27 cellular contexts compared by ENCODE assay signal in genomic region chr1:85560305-85560704, GRCh38. TPM values are rescaled to one million over a fixed set of nuclear protein-coding genes. Genes with fewer than 3 reads are reported as not detected.
"Had no signal": no experiment of that assay in that cellular context is flagged by ENCODE, and none has a peak within 500 bp of the region (broad histone marks: within the 10 kb centered on the region; RNA-seq: fewer than 3 reads in every experiment).

No MANE protein-coding gene starts in this region.

- H3K36me3 ChIP-seq: cardiac muscle cell had no signal

- ATAC-seq: activated CD8-positive, alpha-beta memory T cell treated with anti-CD3 and anti-CD28 coated beads, Interleukin-2, amount 10 ng/mL, durations not matched to agents 7 days and 5 days; activated CD8-positive, alpha-beta T cell treated with anti-CD3 and anti-CD28 coated beads, Interleukin-2, amount 10 ng/mL, durations not matched to agents 7 days and 5 days; activated naive CD8-positive, alpha-beta T cell treated with anti-CD3 and anti-CD28 coated beads, Interleukin-2, amount 50 U/mL, for 24 hours had no signal

- H3K27me3 ChIP-seq: ascending aorta, cardiac muscle cell had no signal

- DNase-seq: activated B cell treated with CpG ODN at 0.5 μM for 24 hours; activated CD4-positive, alpha-beta memory T cell treated with anti-CD3 and anti-CD28 coated beads, Interleukin-2, amount 10 ng/mL, durations not matched to agents 7 days and 5 days; activated CD4-positive, alpha-beta T cell treated with anti-CD3 and anti-CD28 coated beads for 4 hours; activated CD4-positive, alpha-beta T cell treated with anti-CD3 and anti-CD28 coated beads, Interleukin-2, amount 10 ng/mL, durations not matched to agents 7 days and 5 days; activated CD4-positive, alpha-beta T cell treated with anti-CD3 and anti-CD28 coated beads, Interleukin-2, amount 50 U/mL, for 48 hours; activated CD4-positive, CD25-positive, alpha-beta regulatory T cell treated with anti-CD3 and anti-CD28 coated beads, Interleukin-2, amount 50 U/mL, for 72 hours; activated CD8-positive, alpha-beta memory T cell treated with anti-CD3 and anti-CD28 coated beads for 24 hours; activated CD8-positive, alpha-beta memory T cell treated with anti-CD3 and anti-CD28 coated beads, Interleukin-2, amount 10 ng/mL, durations not matched to agents 7 days and 5 days; activated CD8-positive, alpha-beta memory T cell treated with anti-CD3 and anti-CD28 coated beads, Interleukin-2, amount 50 U/mL, for 48 hours; activated CD8-positive, alpha-beta T cell treated with anti-CD3 and anti-CD28 coated beads, Interleukin-2, amount 10 ng/mL, durations not matched to agents 7 days and 5 days; activated effector memory CD4-positive, alpha-beta T cell treated with Interleukin-2 at 50 U/mL for 16 hours; activated gamma-delta T cell; activated naive CD4-positive, alpha-beta T cell treated with anti-CD3 and anti-CD28 coated beads, Interleukin-2, amount 10 ng/mL, durations not matched to agents 7 days and 5 days; activated naive CD4-positive, alpha-beta T cell treated with Interleukin-2 at 50 U/mL for 16 hours; activated naive CD8-positive, alpha-beta T cell treated with anti-CD3 and anti-CD28 coated beads, Interleukin-2, amount 10 ng/mL, durations not matched to agents 7 days and 5 days; activated naive CD8-positive, alpha-beta T cell treated with anti-CD3 and anti-CD28 coated beads, Interleukin-2, amount 50 U/mL, for 24 hours; activated T-cell treated with anti-CD3 and anti-CD28 coated beads, Interleukin-2, amount 50 U/mL, for 24 hours; activated T-cell treated with anti-CD3 and anti-CD28 coated beads, Interleukin-2, amount 50 U/mL, for 48 hours; amygdala; anterior cingulate cortex; caudate nucleus; T-helper 2 cell; T-helper 9 cell had no signal

- H3K27ac ChIP-seq: ascending aorta, cardiac muscle cell, VCaP had no signal

- FAIRE-seq: bronchial epithelial cell had no signal

- H3K4me3 ChIP-seq: ascending aorta, cardiac muscle cell had no signal

RNA-seq across cellular contexts. Expression of gene CCN1, which starts 20.3 kb away (rescaled TPM):
- total RNA-seq: activated B cell treated with CpG ODN at 0.5 μM for 24 hours; activated CD4-positive, alpha-beta memory T cell treated with anti-CD3 and anti-CD28 coated beads, Interleukin-2, amount 10 ng/mL, durations not matched to agents 7 days and 5 days; activated CD4-positive, alpha-beta T cell treated with anti-CD3 and anti-CD28 coated beads, Interleukin-2, amount 10 ng/mL, durations not matched to agents 7 days and 5 days; activated CD8-positive, alpha-beta memory T cell treated with anti-CD3 and anti-CD28 coated beads, Interleukin-2, amount 10 ng/mL, durations not matched to agents 7 days and 5 days; activated CD8-positive, alpha-beta T cell treated with anti-CD3 and anti-CD28 coated beads, Interleukin-2, amount 10 ng/mL, durations not matched to agents 7 days and 5 days; activated naive CD8-positive, alpha-beta T cell treated with anti-CD3 and anti-CD28 coated beads, Interleukin-2, amount 10 ng/mL, durations not matched to agents 7 days and 5 days had no signal
